In genomic region chr15:92880796-92881569, GRCh38 we compare ENCODE assay signal across 1 cellular context.
A peak's percentile ranks its signal among the peaks of the same experiment; 100 is the strongest.
TF ChIP-seq lines count a peak whose summit lies in the region.

No MANE protein-coding gene starts in this region.

TF ChIP-seq in K562, 482 proteins besides CTCF, POLR2A, EP300 and RAD21 (continued from another document):
- no peak for TF ChIP-seq MNT (conservative IDR thresholded peaks at IDR 0.05)
- TF ChIP-seq E2F4 (CRISPR knock-in tag; IDR thresholded peaks at IDR 0.05; ENCODE audit: low read depth) = no peak
- no peak for TF ChIP-seq ZNF232 (CRISPR knock-in tag; IDR thresholded peaks at IDR 0.05)
- no peak for TF ChIP-seq ATF1 (CRISPR knock-in tag; IDR thresholded peaks at IDR 0.05)
- TF ChIP-seq ATF1 (tag; IDR thresholded peaks at IDR 0.05) = no peak
- 0 out of 2 replicates have a peak, but pooled peaks have one; percentile 36 for TF ChIP-seq BACH1 (tag; IDR thresholded peaks at IDR 0.05)
- no peak for TF ChIP-seq FOXJ3 (CRISPR knock-in tag; IDR thresholded peaks at IDR 0.05)
- TF ChIP-seq MXD1 (CRISPR knock-in tag; IDR thresholded peaks at IDR 0.05; ENCODE audit: borderline replicate concordance, poor library complexity, severe bottlenecking) = no peak
- TF ChIP-seq PURB (CRISPR knock-in tag; IDR thresholded peaks at IDR 0.05; ENCODE audit: low read depth) = no peak
- no peak for TF ChIP-seq ZBED1 (IDR thresholded peaks at IDR 0.05)
- no peak for TF ChIP-seq CCNT2 (IDR thresholded peaks at IDR 0.05; ENCODE audit: borderline replicate concordance, extremely low read depth, insufficient read length, low read depth, low read length)
- no peak for TF ChIP-seq CBX8 (IDR thresholded peaks at IDR 0.05; ENCODE audit: borderline replicate concordance, extremely low read depth, low read depth, low read length, poor library complexity, severe bottlenecking)
- no peak for TF ChIP-seq TCFL5 (CRISPR knock-in tag; conservative IDR thresholded peaks at IDR 0.05)
- TF ChIP-seq ZNF511 (CRISPR knock-in tag; IDR thresholded peaks at IDR 0.05) = no peak
- no peak for TF ChIP-seq SNIP1 (IDR thresholded peaks at IDR 0.05; ENCODE audit: low read depth)
- TF ChIP-seq ZNF143 (CRISPR knock-in tag; IDR thresholded peaks at IDR 0.05) = no peak
- no peak for TF ChIP-seq TBP (optimal IDR thresholded peaks at IDR 0.05; ENCODE audit: low read depth, low read length)
- TF ChIP-seq SRSF3 (IDR thresholded peaks at IDR 0.05; ENCODE audit: insufficient read depth, low read length) = no peak
- TF ChIP-seq ZNF408 (CRISPR knock-in tag; IDR thresholded peaks at IDR 0.05; ENCODE audit: low read depth) = no peak
- TF ChIP-seq ESRRB (CRISPR knock-in tag; IDR thresholded peaks at IDR 0.05; ENCODE audit: borderline replicate concordance) = no peak
- no peak for TF ChIP-seq CBFA2T3 (IDR thresholded peaks at IDR 0.05)
- TF ChIP-seq KAT8 (IDR thresholded peaks at IDR 0.05; ENCODE audit: low read depth) = no peak
- no peak for TF ChIP-seq ZNF3 (CRISPR knock-in tag; IDR thresholded peaks at IDR 0.05)
- no peak for TF ChIP-seq SRSF9 (IDR thresholded peaks at IDR 0.05; ENCODE audit: borderline replicate concordance, low read depth, low read length)
- 0 out of 2 replicates have a peak, but pooled peaks have one; percentile 53 for TF ChIP-seq CREB5 (CRISPR knock-in tag; IDR thresholded peaks at IDR 0.05)
- no peak for TF ChIP-seq CAMTA2 (CRISPR knock-in tag; conservative IDR thresholded peaks at IDR 0.05)
- no peak for TF ChIP-seq ZC3H11A (IDR thresholded peaks at IDR 0.05; ENCODE audit: low read depth, low read length)
- TF ChIP-seq TCF15 (CRISPR knock-in tag; IDR thresholded peaks at IDR 0.05) = no peak
- no peak for TF ChIP-seq ZNF668 (CRISPR knock-in tag; IDR thresholded peaks at IDR 0.05)
